Comparison of ENCODE assay signal across 1 cellular context in the genomic region with DNA sequence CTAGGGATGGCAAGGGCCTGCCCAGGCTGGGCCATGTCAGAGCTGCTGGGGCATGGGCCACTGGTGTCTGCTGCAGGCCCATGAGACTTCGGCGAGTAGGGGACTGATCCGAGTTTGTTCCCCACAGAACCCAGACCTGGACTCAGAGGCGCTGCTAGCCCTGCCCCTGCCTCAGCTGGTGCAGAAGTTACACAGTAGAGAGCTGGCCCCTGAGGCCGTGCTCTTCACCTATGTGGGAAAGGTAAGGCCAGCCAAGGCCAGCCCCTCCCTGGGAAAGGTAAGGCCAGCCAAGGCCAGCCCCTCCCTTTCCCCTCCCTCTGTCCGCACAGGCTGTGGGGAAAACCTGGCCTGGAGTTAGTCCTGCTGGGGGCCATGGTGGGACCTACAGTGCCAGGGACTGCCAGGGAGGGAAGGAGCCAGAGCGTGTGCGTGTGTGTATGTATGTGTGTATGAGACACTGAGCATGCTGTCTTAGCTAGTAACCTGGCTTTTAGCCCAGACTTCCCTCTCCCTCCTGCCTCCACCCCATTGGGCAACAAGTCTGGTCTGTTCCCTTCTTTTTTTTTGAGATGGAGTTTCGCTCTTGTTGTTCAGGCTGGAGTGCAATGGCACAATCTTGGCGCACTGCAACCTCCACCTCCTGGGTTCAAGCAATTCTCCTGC.
TF ChIP-seq lines count a peak whose summit lies in the region.

No MANE protein-coding gene starts in this region.

TF ChIP-seq in HepG2, 621 proteins besides CTCF, POLR2A, EP300 and RAD21 (continued from another document and continues in another):
- TF ChIP-seq, protein P1, sequence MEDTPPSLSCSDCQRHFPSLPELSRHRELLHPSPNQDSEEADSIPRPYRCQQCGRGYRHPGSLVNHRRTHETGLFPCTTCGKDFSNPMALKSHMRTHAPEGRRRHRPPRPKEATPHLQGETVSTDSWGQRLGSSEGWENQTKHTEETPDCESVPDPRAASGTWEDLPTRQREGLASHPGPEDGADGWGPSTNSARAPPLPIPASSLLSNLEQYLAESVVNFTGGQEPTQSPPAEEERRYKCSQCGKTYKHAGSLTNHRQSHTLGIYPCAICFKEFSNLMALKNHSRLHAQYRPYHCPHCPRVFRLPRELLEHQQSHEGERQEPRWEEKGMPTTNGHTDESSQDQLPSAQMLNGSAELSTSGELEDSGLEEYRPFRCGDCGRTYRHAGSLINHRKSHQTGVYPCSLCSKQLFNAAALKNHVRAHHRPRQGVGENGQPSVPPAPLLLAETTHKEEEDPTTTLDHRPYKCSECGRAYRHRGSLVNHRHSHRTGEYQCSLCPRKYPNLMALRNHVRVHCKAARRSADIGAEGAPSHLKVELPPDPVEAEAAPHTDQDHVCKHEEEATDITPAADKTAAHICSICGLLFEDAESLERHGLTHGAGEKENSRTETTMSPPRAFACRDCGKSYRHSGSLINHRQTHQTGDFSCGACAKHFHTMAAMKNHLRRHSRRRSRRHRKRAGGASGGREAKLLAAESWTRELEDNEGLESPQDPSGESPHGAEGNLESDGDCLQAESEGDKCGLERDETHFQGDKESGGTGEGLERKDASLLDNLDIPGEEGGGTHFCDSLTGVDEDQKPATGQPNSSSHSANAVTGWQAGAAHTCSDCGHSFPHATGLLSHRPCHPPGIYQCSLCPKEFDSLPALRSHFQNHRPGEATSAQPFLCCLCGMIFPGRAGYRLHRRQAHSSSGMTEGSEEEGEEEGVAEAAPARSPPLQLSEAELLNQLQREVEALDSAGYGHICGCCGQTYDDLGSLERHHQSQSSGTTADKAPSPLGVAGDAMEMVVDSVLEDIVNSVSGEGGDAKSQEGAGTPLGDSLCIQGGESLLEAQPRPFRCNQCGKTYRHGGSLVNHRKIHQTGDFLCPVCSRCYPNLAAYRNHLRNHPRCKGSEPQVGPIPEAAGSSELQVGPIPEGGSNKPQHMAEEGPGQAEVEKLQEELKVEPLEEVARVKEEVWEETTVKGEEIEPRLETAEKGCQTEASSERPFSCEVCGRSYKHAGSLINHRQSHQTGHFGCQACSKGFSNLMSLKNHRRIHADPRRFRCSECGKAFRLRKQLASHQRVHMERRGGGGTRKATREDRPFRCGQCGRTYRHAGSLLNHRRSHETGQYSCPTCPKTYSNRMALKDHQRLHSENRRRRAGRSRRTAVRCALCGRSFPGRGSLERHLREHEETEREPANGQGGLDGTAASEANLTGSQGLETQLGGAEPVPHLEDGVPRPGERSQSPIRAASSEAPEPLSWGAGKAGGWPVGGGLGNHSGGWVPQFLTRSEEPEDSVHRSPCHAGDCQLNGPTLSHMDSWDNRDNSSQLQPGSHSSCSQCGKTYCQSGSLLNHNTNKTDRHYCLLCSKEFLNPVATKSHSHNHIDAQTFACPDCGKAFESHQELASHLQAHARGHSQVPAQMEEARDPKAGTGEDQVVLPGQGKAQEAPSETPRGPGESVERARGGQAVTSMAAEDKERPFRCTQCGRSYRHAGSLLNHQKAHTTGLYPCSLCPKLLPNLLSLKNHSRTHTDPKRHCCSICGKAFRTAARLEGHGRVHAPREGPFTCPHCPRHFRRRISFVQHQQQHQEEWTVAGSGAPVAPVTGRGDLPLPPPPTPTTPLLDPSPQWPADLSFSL (CRISPR knock-in tag; IDR thresholded peaks at IDR 0.05), result no peak
- TF ChIP-seq SPEN (CRISPR knock-in tag; IDR thresholded peaks at IDR 0.05; ENCODE audit: low read depth) (peak; percentile 81; the same call in 1 of the 2 replicates), RAD51 (IDR thresholded peaks at IDR 0.05; ENCODE audit: borderline replicate concordance) (no peak), TEAD3 (CRISPR knock-in tag; optimal IDR thresholded peaks at IDR 0.05; ENCODE audit: borderline replicate concordance) (peak; percentile 57), NR2C2 (CRISPR knock-in tag; IDR thresholded peaks at IDR 0.05; ENCODE audit: borderline replicate concordance) (peak; percentile 12; the same call in 1 of the 2 replicates), ZNF124 (CRISPR knock-in tag; IDR thresholded peaks at IDR 0.05) (no peak), FOXC1 (CRISPR knock-in tag; IDR thresholded peaks at IDR 0.05; ENCODE audit: borderline replicate concordance) (peak; percentile 49; the same call in 1 of the 2 replicates), REL (CRISPR knock-in tag; conservative IDR thresholded peaks at IDR 0.05) (no peak), ZNF354B (CRISPR knock-in tag; IDR thresholded peaks at IDR 0.05) (no peak), YEATS2 (CRISPR knock-in tag; IDR thresholded peaks at IDR 0.05; ENCODE audit: borderline replicate concordance) (peak; percentile 69; the same call in 1 of the 2 replicates), ZNF746 (CRISPR knock-in tag; IDR thresholded peaks at IDR 0.05) (0 out of 2 replicates have a peak, but pooled peaks have one; percentile 33), SOX6 (IDR thresholded peaks at IDR 0.05) (no peak), SOX6 (CRISPR knock-in tag; IDR thresholded peaks at IDR 0.05) (0 out of 2 replicates have a peak, but pooled peaks have one; percentile 18), ZNF17 (CRISPR knock-in tag; IDR thresholded peaks at IDR 0.05) (no peak), BORCS8-MEF2B (CRISPR knock-in tag; IDR thresholded peaks at IDR 0.05) (peak; percentile 81), NRL (CRISPR knock-in tag; IDR thresholded peaks at IDR 0.05; ENCODE audit: borderline replicate concordance) (peak; percentile 62; the same call in 1 of the 2 replicates), MTA1 (CRISPR knock-in tag; IDR thresholded peaks at IDR 0.05; ENCODE audit: borderline replicate concordance) (peak; percentile 55; the same call in 1 of the 2 replicates), ZNF263 (CRISPR knock-in tag; IDR thresholded peaks at IDR 0.05) (no peak), ZNF484 (CRISPR knock-in tag; IDR thresholded peaks at IDR 0.05; ENCODE audit: borderline replicate concordance, low read depth) (no peak), SRSF1 (optimal IDR thresholded peaks at IDR 0.05; ENCODE audit: low read depth, low read length) (peak; percentile 24), ZNF337 (CRISPR knock-in tag; IDR thresholded peaks at IDR 0.05; ENCODE audit: borderline replicate concordance, low read depth) (0 out of 2 replicates have a peak, but pooled peaks have one; percentile 42), TARDBP (CRISPR knock-in tag; IDR thresholded peaks at IDR 0.05) (peak; percentile 63; the same call in 1 of the 2 replicates), MAZ (IDR thresholded peaks at IDR 0.05; ENCODE audit: borderline replicate concordance, low read depth, low read length) (peak; percentile 81; the same call in 1 of the 2 replicates), MAZ (CRISPR knock-in tag; IDR thresholded peaks at IDR 0.05; ENCODE audit: low read depth) (peak; percentile 93), ZNF891 (CRISPR knock-in tag; IDR thresholded peaks at IDR 0.05) (peak; percentile 74; the same call in 1 of the 2 replicates), ZNF556 (CRISPR knock-in tag; IDR thresholded peaks at IDR 0.05; ENCODE audit: borderline replicate concordance) (peak; percentile 52; the same call in 1 of the 2 replicates)
- TF ChIP-seq, protein P2, sequence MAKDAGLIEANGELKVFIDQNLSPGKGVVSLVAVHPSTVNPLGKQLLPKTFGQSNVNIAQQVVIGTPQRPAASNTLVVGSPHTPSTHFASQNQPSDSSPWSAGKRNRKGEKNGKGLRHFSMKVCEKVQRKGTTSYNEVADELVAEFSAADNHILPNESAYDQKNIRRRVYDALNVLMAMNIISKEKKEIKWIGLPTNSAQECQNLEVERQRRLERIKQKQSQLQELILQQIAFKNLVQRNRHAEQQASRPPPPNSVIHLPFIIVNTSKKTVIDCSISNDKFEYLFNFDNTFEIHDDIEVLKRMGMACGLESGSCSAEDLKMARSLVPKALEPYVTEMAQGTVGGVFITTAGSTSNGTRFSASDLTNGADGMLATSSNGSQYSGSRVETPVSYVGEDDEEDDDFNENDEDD (CRISPR knock-in tag; IDR thresholded peaks at IDR 0.05; ENCODE audit: borderline replicate concordance), result peak; percentile 85; the same call in 1 of the 2 replicates
- TF ChIP-seq, protein P3, sequence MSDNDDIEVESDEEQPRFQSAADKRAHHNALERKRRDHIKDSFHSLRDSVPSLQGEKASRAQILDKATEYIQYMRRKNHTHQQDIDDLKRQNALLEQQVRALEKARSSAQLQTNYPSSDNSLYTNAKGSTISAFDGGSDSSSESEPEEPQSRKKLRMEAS (IDR thresholded peaks at IDR 0.05), result peak; percentile 57; the same call in 1 of the 2 replicates
- TF ChIP-seq, protein P4, sequence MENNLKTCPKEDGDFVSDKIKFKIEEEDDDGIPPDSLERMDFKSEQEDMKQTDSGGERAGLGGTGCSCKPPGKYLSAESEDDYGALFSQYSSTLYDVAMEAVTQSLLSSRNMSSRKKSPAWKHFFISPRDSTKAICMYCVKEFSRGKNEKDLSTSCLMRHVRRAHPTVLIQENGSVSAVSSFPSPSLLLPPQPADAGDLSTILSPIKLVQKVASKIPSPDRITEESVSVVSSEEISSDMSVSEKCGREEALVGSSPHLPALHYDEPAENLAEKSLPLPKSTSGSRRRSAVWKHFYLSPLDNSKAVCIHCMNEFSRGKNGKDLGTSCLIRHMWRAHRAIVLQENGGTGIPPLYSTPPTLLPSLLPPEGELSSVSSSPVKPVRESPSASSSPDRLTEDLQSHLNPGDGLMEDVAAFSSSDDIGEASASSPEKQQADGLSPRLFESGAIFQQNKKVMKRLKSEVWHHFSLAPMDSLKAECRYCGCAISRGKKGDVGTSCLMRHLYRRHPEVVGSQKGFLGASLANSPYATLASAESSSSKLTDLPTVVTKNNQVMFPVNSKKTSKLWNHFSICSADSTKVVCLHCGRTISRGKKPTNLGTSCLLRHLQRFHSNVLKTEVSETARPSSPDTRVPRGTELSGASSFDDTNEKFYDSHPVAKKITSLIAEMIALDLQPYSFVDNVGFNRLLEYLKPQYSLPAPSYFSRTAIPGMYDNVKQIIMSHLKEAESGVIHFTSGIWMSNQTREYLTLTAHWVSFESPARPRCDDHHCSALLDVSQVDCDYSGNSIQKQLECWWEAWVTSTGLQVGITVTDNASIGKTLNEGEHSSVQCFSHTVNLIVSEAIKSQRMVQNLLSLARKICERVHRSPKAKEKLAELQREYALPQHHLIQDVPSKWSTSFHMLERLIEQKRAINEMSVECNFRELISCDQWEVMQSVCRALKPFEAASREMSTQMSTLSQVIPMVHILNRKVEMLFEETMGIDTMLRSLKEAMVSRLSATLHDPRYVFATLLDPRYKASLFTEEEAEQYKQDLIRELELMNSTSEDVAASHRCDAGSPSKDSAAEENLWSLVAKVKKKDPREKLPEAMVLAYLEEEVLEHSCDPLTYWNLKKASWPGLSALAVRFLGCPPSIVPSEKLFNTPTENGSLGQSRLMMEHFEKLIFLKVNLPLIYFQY (CRISPR knock-in tag; IDR thresholded peaks at IDR 0.05; ENCODE audit: borderline replicate concordance), result no peak
- TF ChIP-seq, protein P5, sequence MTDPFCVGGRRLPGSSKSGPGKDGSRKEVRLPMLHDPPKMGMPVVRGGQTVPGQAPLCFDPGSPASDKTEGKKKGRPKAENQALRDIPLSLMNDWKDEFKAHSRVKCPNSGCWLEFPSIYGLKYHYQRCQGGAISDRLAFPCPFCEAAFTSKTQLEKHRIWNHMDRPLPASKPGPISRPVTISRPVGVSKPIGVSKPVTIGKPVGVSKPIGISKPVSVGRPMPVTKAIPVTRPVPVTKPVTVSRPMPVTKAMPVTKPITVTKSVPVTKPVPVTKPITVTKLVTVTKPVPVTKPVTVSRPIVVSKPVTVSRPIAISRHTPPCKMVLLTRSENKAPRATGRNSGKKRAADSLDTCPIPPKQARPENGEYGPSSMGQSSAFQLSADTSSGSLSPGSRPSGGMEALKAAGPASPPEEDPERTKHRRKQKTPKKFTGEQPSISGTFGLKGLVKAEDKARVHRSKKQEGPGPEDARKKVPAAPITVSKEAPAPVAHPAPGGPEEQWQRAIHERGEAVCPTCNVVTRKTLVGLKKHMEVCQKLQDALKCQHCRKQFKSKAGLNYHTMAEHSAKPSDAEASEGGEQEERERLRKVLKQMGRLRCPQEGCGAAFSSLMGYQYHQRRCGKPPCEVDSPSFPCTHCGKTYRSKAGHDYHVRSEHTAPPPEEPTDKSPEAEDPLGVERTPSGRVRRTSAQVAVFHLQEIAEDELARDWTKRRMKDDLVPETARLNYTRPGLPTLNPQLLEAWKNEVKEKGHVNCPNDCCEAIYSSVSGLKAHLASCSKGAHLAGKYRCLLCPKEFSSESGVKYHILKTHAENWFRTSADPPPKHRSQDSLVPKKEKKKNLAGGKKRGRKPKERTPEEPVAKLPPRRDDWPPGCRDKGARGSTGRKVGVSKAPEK (CRISPR knock-in tag; IDR thresholded peaks at IDR 0.05; ENCODE audit: borderline replicate concordance), result no peak
- TF ChIP-seq, protein P6, sequence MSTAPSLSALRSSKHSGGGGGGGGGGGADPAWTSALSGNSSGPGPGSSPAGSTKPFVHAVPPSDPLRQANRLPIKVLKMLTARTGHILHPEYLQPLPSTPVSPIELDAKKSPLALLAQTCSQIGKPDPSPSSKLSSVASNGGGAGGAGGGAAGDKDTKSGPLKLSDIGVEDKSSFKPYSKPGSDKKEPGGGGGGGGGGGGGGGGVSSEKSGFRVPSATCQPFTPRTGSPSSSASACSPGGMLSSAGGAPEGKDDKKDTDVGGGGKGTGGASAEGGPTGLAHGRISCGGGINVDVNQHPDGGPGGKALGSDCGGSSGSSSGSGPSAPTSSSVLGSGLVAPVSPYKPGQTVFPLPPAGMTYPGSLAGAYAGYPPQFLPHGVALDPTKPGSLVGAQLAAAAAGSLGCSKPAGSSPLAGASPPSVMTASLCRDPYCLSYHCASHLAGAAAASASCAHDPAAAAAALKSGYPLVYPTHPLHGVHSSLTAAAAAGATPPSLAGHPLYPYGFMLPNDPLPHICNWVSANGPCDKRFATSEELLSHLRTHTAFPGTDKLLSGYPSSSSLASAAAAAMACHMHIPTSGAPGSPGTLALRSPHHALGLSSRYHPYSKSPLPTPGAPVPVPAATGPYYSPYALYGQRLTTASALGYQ (CRISPR knock-in tag; IDR thresholded peaks at IDR 0.05), result no peak
- TF ChIP-seq, protein P7, sequence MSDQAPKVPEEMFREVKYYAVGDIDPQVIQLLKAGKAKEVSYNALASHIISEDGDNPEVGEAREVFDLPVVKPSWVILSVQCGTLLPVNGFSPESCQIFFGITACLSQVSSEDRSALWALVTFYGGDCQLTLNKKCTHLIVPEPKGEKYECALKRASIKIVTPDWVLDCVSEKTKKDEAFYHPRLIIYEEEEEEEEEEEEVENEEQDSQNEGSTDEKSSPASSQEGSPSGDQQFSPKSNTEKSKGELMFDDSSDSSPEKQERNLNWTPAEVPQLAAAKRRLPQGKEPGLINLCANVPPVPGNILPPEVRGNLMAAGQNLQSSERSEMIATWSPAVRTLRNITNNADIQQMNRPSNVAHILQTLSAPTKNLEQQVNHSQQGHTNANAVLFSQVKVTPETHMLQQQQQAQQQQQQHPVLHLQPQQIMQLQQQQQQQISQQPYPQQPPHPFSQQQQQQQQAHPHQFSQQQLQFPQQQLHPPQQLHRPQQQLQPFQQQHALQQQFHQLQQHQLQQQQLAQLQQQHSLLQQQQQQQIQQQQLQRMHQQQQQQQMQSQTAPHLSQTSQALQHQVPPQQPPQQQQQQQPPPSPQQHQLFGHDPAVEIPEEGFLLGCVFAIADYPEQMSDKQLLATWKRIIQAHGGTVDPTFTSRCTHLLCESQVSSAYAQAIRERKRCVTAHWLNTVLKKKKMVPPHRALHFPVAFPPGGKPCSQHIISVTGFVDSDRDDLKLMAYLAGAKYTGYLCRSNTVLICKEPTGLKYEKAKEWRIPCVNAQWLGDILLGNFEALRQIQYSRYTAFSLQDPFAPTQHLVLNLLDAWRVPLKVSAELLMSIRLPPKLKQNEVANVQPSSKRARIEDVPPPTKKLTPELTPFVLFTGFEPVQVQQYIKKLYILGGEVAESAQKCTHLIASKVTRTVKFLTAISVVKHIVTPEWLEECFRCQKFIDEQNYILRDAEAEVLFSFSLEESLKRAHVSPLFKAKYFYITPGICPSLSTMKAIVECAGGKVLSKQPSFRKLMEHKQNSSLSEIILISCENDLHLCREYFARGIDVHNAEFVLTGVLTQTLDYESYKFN (CRISPR knock-in tag; conservative IDR thresholded peaks at IDR 0.05), result peak; percentile 40; the same call in 1 of the 2 replicates
